ENCODE assay signal across 1 cellular context in the genomic region with DNA sequence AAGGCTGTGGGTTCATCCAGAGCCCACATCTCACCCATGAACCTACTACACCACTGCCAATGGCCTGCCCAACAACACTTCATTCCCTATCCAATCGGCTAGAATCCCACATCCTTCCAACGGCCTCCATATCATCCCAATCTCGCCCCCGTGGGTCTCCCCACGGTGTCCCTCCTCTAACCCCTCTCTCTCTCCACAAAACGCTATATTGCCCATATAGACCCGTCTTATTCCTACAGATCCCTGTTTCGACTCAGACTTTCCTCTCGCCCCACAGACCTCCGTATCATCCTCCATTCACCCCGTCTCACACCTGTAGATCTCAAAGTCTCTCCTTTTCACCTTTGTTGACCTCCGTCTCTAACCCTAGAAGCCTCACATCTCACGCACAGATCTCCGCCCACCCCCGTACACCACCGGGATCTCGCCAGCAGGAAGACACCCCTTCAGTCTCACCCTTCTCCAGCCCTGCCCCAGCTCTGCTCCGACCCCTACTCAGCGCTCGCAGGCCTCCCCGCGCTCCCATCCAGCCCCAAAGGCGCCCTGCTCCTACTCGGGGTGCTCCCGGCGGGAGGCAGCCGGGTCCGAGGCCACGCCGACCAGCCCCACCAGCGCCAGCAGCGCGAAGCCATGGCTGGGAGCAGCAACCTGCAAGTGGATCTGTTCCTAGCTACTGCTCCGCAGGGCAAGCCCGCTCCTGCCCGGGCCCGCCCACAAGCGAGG.
TF ChIP-seq lines count a peak whose summit lies in the region.

FDXR (minus strand) TSS at position 682 of the 723 bp plus-strand sequence; CDS start at position 632, 50 bp downstream.

TF ChIP-seq in HepG2, 621 proteins besides CTCF, POLR2A, EP300 and RAD21 (continued from another document and continues in another):
- TF ChIP-seq, protein P1, sequence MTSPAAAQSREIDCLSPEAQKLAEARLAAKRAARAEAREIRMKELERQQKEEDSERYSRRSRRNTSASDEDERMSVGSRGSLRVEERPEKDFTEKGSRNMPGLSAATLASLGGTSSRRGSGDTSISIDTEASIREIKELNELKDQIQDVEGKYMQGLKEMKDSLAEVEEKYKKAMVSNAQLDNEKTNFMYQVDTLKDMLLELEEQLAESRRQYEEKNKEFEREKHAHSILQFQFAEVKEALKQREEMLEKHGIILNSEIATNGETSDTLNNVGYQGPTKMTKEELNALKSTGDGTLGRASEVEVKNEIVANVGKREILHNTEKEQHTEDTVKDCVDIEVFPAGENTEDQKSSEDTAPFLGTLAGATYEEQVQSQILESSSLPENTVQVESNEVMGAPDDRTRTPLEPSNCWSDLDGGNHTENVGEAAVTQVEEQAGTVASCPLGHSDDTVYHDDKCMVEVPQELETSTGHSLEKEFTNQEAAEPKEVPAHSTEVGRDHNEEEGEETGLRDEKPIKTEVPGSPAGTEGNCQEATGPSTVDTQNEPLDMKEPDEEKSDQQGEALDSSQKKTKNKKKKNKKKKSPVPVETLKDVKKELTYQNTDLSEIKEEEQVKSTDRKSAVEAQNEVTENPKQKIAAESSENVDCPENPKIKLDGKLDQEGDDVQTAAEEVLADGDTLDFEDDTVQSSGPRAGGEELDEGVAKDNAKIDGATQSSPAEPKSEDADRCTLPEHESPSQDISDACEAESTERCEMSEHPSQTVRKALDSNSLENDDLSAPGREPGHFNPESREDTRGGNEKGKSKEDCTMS (CRISPR knock-in tag; conservative IDR thresholded peaks at IDR 0.05): no peak
- TF ChIP-seq MEIS1 (CRISPR knock-in tag; IDR thresholded peaks at IDR 0.05; ENCODE audit: borderline replicate concordance): peak; percentile 86; the same call in 1 of the 2 replicates
- no peak for TF ChIP-seq SP140L (CRISPR knock-in tag; IDR thresholded peaks at IDR 0.05; ENCODE audit: borderline replicate concordance)
- TF ChIP-seq RFXANK (CRISPR knock-in tag; IDR thresholded peaks at IDR 0.05): no peak
- no peak for TF ChIP-seq ZNF782 (CRISPR knock-in tag; IDR thresholded peaks at IDR 0.05; ENCODE audit: borderline replicate concordance)
- TF ChIP-seq, protein P2, sequence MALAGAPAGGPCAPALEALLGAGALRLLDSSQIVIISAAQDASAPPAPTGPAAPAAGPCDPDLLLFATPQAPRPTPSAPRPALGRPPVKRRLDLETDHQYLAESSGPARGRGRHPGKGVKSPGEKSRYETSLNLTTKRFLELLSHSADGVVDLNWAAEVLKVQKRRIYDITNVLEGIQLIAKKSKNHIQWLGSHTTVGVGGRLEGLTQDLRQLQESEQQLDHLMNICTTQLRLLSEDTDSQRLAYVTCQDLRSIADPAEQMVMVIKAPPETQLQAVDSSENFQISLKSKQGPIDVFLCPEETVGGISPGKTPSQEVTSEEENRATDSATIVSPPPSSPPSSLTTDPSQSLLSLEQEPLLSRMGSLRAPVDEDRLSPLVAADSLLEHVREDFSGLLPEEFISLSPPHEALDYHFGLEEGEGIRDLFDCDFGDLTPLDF (CRISPR knock-in tag; IDR thresholded peaks at IDR 0.05): no peak
- TF ChIP-seq PCBP1 (IDR thresholded peaks at IDR 0.05; ENCODE audit: borderline replicate concordance, low read depth, low read length): no peak
- 0 out of 2 replicates have a peak, but pooled peaks have one; percentile 13 for TF ChIP-seq ZBTB21 (CRISPR knock-in tag; IDR thresholded peaks at IDR 0.05)
- peak; percentile 46; the same call in 1 of the 2 replicates for TF ChIP-seq ZNF598 (CRISPR knock-in tag; IDR thresholded peaks at IDR 0.05; ENCODE audit: borderline replicate concordance)
- TF ChIP-seq ZNF737 (CRISPR knock-in tag; IDR thresholded peaks at IDR 0.05; ENCODE audit: borderline replicate concordance): no peak
- 0 out of 2 replicates have a peak, but pooled peaks have one; percentile 12 for TF ChIP-seq HIVEP1 (CRISPR knock-in tag; IDR thresholded peaks at IDR 0.05)
- TF ChIP-seq ZNF788 (CRISPR knock-in tag; IDR thresholded peaks at IDR 0.05; ENCODE audit: borderline replicate concordance): peak; percentile 54
- no peak for TF ChIP-seq ZNF496 (CRISPR knock-in tag; IDR thresholded peaks at IDR 0.05; ENCODE audit: insufficient replicate concordance)
- peak; percentile 90 for TF ChIP-seq NKX3-1 (CRISPR knock-in tag; IDR thresholded peaks at IDR 0.05)
- TF ChIP-seq ASH2L (IDR thresholded peaks at IDR 0.05; ENCODE audit: insufficient read length, low read depth, low read length): peak; percentile 50
- TF ChIP-seq ZNF468 (CRISPR knock-in tag; IDR thresholded peaks at IDR 0.05): no peak
- TF ChIP-seq, protein P3, sequence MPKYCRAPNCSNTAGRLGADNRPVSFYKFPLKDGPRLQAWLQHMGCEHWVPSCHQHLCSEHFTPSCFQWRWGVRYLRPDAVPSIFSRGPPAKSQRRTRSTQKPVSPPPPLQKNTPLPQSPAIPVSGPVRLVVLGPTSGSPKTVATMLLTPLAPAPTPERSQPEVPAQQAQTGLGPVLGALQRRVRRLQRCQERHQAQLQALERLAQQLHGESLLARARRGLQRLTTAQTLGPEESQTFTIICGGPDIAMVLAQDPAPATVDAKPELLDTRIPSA (CRISPR knock-in tag; IDR thresholded peaks at IDR 0.05; ENCODE audit: borderline replicate concordance): no peak
- peak; percentile 80 for TF ChIP-seq ZFX (CRISPR knock-in tag; IDR thresholded peaks at IDR 0.05; ENCODE audit: low read depth)
- TF ChIP-seq NAIF1 (CRISPR knock-in tag; IDR thresholded peaks at IDR 0.05; ENCODE audit: borderline replicate concordance): peak; percentile 90; the same call in 1 of the 2 replicates
- TF ChIP-seq SP5 (CRISPR knock-in tag; IDR thresholded peaks at IDR 0.05; ENCODE audit: borderline replicate concordance, low read depth): peak; percentile 72
- TF ChIP-seq ZNF713 (CRISPR knock-in tag; IDR thresholded peaks at IDR 0.05): no peak
- TF ChIP-seq XBP1 (CRISPR knock-in tag; IDR thresholded peaks at IDR 0.05): no peak
- no peak for TF ChIP-seq ZFP41 (CRISPR knock-in tag; IDR thresholded peaks at IDR 0.05; ENCODE audit: borderline replicate concordance)
- 0 out of 2 replicates have a peak, but pooled peaks have one; percentile 66 for TF ChIP-seq ZNF510 (CRISPR knock-in tag; IDR thresholded peaks at IDR 0.05; ENCODE audit: low read depth)
- TF ChIP-seq RXRA (CRISPR knock-in tag; IDR thresholded peaks at IDR 0.05): peak; percentile 73
- peak; percentile 66; the same call in 1 of the 2 replicates for TF ChIP-seq DR1 (CRISPR knock-in tag; IDR thresholded peaks at IDR 0.05)
- TF ChIP-seq, protein P4, sequence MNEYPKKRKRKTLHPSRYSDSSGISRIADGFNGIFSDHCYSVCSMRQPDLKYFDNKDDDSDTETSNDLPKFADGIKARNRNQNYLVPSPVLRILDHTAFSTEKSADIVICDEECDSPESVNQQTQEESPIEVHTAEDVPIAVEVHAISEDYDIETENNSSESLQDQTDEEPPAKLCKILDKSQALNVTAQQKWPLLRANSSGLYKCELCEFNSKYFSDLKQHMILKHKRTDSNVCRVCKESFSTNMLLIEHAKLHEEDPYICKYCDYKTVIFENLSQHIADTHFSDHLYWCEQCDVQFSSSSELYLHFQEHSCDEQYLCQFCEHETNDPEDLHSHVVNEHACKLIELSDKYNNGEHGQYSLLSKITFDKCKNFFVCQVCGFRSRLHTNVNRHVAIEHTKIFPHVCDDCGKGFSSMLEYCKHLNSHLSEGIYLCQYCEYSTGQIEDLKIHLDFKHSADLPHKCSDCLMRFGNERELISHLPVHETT (CRISPR knock-in tag; conservative IDR thresholded peaks at IDR 0.05): 0 out of 2 replicates have a peak, but pooled peaks have one; percentile 79
- TF ChIP-seq ZBTB34 (CRISPR knock-in tag; IDR thresholded peaks at IDR 0.05): peak; percentile 73; the same call in 1 of the 2 replicates
- peak; percentile 71; the same call in 1 of the 2 replicates for TF ChIP-seq ZNF557 (CRISPR knock-in tag; IDR thresholded peaks at IDR 0.05)
- TF ChIP-seq CAMTA2 (CRISPR knock-in tag; IDR thresholded peaks at IDR 0.05; ENCODE audit: borderline replicate concordance): 0 out of 2 replicates have a peak, but pooled peaks have one; percentile 25
- TF ChIP-seq HOXA3 (CRISPR knock-in tag; IDR thresholded peaks at IDR 0.05): no peak
- TF ChIP-seq YY1 (IDR thresholded peaks at IDR 0.05; ENCODE audit: insufficient read depth, insufficient replicate concordance, low read depth, low read length): peak; percentile 78
- no peak for TF ChIP-seq ZNF101 (CRISPR knock-in tag; IDR thresholded peaks at IDR 0.05; ENCODE audit: borderline replicate concordance, low read depth)
- TF ChIP-seq, protein P5, sequence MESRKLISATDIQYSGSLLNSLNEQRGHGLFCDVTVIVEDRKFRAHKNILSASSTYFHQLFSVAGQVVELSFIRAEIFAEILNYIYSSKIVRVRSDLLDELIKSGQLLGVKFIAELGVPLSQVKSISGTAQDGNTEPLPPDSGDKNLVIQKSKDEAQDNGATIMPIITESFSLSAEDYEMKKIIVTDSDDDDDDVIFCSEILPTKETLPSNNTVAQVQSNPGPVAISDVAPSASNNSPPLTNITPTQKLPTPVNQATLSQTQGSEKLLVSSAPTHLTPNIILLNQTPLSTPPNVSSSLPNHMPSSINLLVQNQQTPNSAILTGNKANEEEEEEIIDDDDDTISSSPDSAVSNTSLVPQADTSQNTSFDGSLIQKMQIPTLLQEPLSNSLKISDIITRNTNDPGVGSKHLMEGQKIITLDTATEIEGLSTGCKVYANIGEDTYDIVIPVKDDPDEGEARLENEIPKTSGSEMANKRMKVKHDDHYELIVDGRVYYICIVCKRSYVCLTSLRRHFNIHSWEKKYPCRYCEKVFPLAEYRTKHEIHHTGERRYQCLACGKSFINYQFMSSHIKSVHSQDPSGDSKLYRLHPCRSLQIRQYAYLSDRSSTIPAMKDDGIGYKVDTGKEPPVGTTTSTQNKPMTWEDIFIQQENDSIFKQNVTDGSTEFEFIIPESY (CRISPR knock-in tag; IDR thresholded peaks at IDR 0.05): no peak
- TF ChIP-seq RAD51 (IDR thresholded peaks at IDR 0.05; ENCODE audit: borderline replicate concordance): no peak
- no peak for TF ChIP-seq ZNF879 (CRISPR knock-in tag; IDR thresholded peaks at IDR 0.05)
- TF ChIP-seq ZNF20 (CRISPR knock-in tag; IDR thresholded peaks at IDR 0.05): no peak
- TF ChIP-seq, protein P6, sequence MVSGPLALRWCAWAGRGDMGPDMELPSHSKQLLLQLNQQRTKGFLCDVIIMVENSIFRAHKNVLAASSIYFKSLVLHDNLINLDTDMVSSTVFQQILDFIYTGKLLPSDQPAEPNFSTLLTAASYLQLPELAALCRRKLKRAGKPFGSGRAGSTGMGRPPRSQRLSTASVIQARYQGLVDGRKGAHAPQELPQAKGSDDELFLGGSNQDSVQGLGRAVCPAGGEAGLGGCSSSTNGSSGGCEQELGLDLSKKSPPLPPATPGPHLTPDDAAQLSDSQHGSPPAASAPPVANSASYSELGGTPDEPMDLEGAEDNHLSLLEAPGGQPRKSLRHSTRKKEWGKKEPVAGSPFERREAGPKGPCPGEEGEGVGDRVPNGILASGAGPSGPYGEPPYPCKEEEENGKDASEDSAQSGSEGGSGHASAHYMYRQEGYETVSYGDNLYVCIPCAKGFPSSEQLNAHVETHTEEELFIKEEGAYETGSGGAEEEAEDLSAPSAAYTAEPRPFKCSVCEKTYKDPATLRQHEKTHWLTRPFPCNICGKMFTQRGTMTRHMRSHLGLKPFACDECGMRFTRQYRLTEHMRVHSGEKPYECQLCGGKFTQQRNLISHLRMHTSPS (CRISPR knock-in tag; IDR thresholded peaks at IDR 0.05; ENCODE audit: low read depth): no peak
- TF ChIP-seq LCORL (IDR thresholded peaks at IDR 0.05): no peak
- no peak; the same call in none of the 2 replicates for TF ChIP-seq LCORL (CRISPR knock-in tag; IDR thresholded peaks at IDR 0.05)
- TF ChIP-seq, protein P7, sequence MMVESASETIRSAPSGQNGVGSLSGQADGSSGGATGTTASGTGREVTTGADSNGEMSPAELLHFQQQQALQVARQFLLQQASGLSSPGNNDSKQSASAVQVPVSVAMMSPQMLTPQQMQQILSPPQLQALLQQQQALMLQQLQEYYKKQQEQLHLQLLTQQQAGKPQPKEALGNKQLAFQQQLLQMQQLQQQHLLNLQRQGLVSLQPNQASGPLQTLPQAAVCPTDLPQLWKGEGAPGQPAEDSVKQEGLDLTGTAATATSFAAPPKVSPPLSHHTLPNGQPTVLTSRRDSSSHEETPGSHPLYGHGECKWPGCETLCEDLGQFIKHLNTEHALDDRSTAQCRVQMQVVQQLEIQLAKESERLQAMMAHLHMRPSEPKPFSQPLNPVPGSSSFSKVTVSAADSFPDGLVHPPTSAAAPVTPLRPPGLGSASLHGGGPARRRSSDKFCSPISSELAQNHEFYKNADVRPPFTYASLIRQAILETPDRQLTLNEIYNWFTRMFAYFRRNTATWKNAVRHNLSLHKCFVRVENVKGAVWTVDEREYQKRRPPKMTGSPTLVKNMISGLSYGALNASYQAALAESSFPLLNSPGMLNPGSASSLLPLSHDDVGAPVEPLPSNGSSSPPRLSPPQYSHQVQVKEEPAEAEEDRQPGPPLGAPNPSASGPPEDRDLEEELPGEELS (CRISPR knock-in tag; IDR thresholded peaks at IDR 0.05): peak; percentile 42; the same call in 1 of the 2 replicates
- TF ChIP-seq, protein P8, sequence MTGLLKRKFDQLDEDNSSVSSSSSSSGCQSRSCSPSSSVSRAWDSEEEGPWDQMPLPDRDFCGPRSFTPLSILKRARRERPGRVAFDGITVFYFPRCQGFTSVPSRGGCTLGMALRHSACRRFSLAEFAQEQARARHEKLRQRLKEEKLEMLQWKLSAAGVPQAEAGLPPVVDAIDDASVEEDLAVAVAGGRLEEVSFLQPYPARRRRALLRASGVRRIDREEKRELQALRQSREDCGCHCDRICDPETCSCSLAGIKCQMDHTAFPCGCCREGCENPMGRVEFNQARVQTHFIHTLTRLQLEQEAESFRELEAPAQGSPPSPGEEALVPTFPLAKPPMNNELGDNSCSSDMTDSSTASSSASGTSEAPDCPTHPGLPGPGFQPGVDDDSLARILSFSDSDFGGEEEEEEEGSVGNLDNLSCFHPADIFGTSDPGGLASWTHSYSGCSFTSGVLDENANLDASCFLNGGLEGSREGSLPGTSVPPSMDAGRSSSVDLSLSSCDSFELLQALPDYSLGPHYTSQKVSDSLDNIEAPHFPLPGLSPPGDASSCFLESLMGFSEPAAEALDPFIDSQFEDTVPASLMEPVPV (CRISPR knock-in tag; IDR thresholded peaks at IDR 0.05): peak; percentile 89
- TF ChIP-seq RFXAP (CRISPR knock-in tag; IDR thresholded peaks at IDR 0.05; ENCODE audit: borderline replicate concordance): no peak
- 0 out of 2 replicates have a peak, but pooled peaks have one; percentile 54 for TF ChIP-seq ZNF530 (CRISPR knock-in tag; IDR thresholded peaks at IDR 0.05; ENCODE audit: low read depth)
